9 cellular contexts compared by ENCODE assay signal in genomic region chr14:68806526-68807147, GRCh38. TPM values are rescaled to one million over a fixed set of nuclear protein-coding genes. Genes with fewer than 3 reads are reported as not detected.
DNase-seq lines count a peak whose midpoint lies in the region; ATAC-seq and TF ChIP-seq lines count a peak whose summit lies in the region.
"Had no signal": no experiment of that assay in that cellular context is flagged by ENCODE, and none has a peak within 500 bp of the region (broad histone marks: within the 10 kb centered on the region; RNA-seq: fewer than 3 reads in every experiment).

No MANE protein-coding gene starts in this region.

- H3K79me2 ChIP-seq in ACC112 (ENCODE audit: control insufficient read depth, insufficient read depth, low read length, unreplicated experiment): no peaks in the 10 kb centered on the region

- intact Hi-C loops in Caco-2 (cut with micrococcal nuclease; ENCODE audit: unreplicated experiment): no loop called here

- H3K36me3 Mint-ChIP-seq in IgD-negative memory B cell (peaks cover 4% of the 10 kb centered on the region), nephron progenitor cell (ENCODE audit: low read depth) (peaks cover 61% of the 10 kb centered on the region), progenitor cell of endocrine pancreas (ENCODE audit: insufficient read depth) (peaks cover 7% of the 10 kb centered on the region), Caco-2 (ENCODE audit: insufficient read depth, unreplicated experiment) (peaks cover 5% of the 10 kb centered on the region)

- H3K4me1 Mint-ChIP-seq in IgD-negative memory B cell (peaks cover 24 to 56% (median 49%) of the 10 kb centered on the region in 3 donors), nephron progenitor cell (peaks cover 50% of the 10 kb centered on the region), progenitor cell of endocrine pancreas (ENCODE audit: low read depth) (peaks cover 7% of the 10 kb centered on the region), Caco-2 (ENCODE audit: low read depth, unreplicated experiment) (peaks cover 7% of the 10 kb centered on the region)

- no peaks in the 10 kb centered on the region; the same call in 1 of the 2 replicates for H3K9me3 ChIP-seq in Caco-2

- peaks cover 4% of the 10 kb centered on the region; the same call in 1 of the 2 replicates for H3K36me3 ChIP-seq in ACC112 (ENCODE audit: insufficient read depth, low read length)
- no peaks in the 10 kb centered on the region for H3K36me3 ChIP-seq in Caco-2 (ENCODE audit: control insufficient read depth, insufficient read depth, low read length)

- H3K4me3 Mint-ChIP-seq in IgD-negative memory B cell (peak overlapping the region; percentile 52 to 92 (median 78)), nephron progenitor cell (no peak overlapping the region), progenitor cell of endocrine pancreas (ENCODE audit: low read depth) (no peak overlapping the region), Caco-2 (ENCODE audit: unreplicated experiment) (no peak overlapping the region)

- H3K27ac ChIP-seq in ACC112 (ENCODE audit: low read depth, low read length) (peak overlapping the region; percentile 41), coronary artery (peak overlapping the region; percentile 87 to 89)

- DNase-seq in coronary artery (ENCODE audit: low spot score): peak; percentile 69
- DNase-seq in nephron progenitor cell: no peak
- DNase-seq in progenitor cell of endocrine pancreas (ENCODE audit: low spot score, unreplicated experiment): no peak
- no peak for DNase-seq in Caco-2
- DNase-seq: amniotic stem cell had no signal

- no peak overlapping the region for H2AFZ ChIP-seq in ACC112 (ENCODE audit: low read length, unreplicated experiment)

- ATAC-seq in GM19395 (IDR thresholded peaks at IDR 0.05; ENCODE audit: unreplicated experiment) (no peak), HG02571 (IDR thresholded peaks at IDR 0.05; ENCODE audit: unreplicated experiment) (no peak)

- H3K27ac Mint-ChIP-seq in IgD-negative memory B cell (peak overlapping the region; percentile 84 to 98 (median 97)), nephron progenitor cell (peak overlapping the region; percentile 74), progenitor cell of endocrine pancreas (no peak overlapping the region), Caco-2 (ENCODE audit: unreplicated experiment) (no peak overlapping the region)

- no peak overlapping the region for H3K4me3 ChIP-seq in ACC112 (ENCODE audit: low read depth, low read length)
- H3K4me3 ChIP-seq in coronary artery: peak overlapping the region; percentile 23
- H3K4me3 ChIP-seq in Caco-2 (ENCODE audit: low read depth, low read length): no peak overlapping the region

- H3K4me1 ChIP-seq in ACC112 (ENCODE audit: control insufficient read depth, insufficient read depth, low read length, unreplicated experiment): peaks cover 16% of the 10 kb centered on the region
- H3K4me1 ChIP-seq in Caco-2: 0 out of 2 replicates have a peak, but pooled peaks cover 4% of the 10 kb centered on the region

- no TSS peak for BruUV-seq in Caco-2 (replicated peaks; lab: Mats Ljungman, UMichigan)

- H3K27me3 Mint-ChIP-seq in IgD-negative memory B cell (peaks cover 2% of the 10 kb centered on the region), nephron progenitor cell (ENCODE audit: low read depth, poor library complexity) (peaks cover 7% of the 10 kb centered on the region), progenitor cell of endocrine pancreas (no peaks in the 10 kb centered on the region), Caco-2 (ENCODE audit: insufficient read depth, unreplicated experiment) (no peaks in the 10 kb centered on the region)

- TF ChIP-seq CTCF in coronary artery (IDR thresholded peaks at IDR 0.05) (no peak), nephron progenitor cell (IDR thresholded peaks at IDR 0.05) (no peak), progenitor cell of endocrine pancreas (IDR thresholded peaks at IDR 0.05; ENCODE audit: unreplicated experiment) (no peak), Caco-2 (IDR thresholded peaks at IDR 0.05; ENCODE audit: insufficient read depth in 1 of 2, low read depth in 1 of 2, low read length in 1 of 2, severe bottlenecking in 1 of 2, unreplicated experiment in 1 of 2) (no peak)

- CTCF ChIA-PET in Caco-2 (lab: Charles Lee): no interaction called here

- H3K9me3 Mint-ChIP-seq in IgD-negative memory B cell: peaks cover 4 to 7% (median 4%) of the 10 kb centered on the region in 3 donors
- peaks cover 66% of the 10 kb centered on the region for H3K9me3 Mint-ChIP-seq in nephron progenitor cell
- peaks cover 14% of the 10 kb centered on the region for H3K9me3 Mint-ChIP-seq in progenitor cell of endocrine pancreas (ENCODE audit: low read depth)
- H3K9me3 Mint-ChIP-seq in Caco-2 (ENCODE audit: unreplicated experiment): peaks cover 7% of the 10 kb centered on the region

- H3K27me3 ChIP-seq in ACC112 (ENCODE audit: insufficient read depth, low read length): no peaks in the 10 kb centered on the region
- H3K27me3 ChIP-seq in Caco-2 (replicated peaks; ENCODE audit: control insufficient read depth, insufficient read depth, low read length): no peaks in the 10 kb centered on the region

- POLR2A ChIA-PET in Caco-2 (lab: Charles Lee): interaction anchor here (0.6 kb wide), 1 partner anchor 10 kb away, joined by 3 read pairs; no protein-coding TSS in a partner anchor

RNA-seq across cellular contexts. Expression of gene ZFP36L1, which starts 13.8 kb away (rescaled TPM):
- polyA plus RNA-seq in IgD-negative memory B cell: 275 TPM
- 325 and 368 TPM in 2 replicates for total RNA-seq in progenitor cell of endocrine pancreas
- 94.8 and 103 TPM in 2 replicates for total RNA-seq in Caco-2 (2022)

Comparison
In these comparisons a context has a peak if more than half of its experiments do, and no peak if none do; other contexts are left out.
1. H3K27ac Mint-ChIP-seq: peak in IgD-negative memory B cell (3 of 3) and nephron progenitor cell (single experiment); none in progenitor cell of endocrine pancreas (single experiment) and Caco-2 (single experiment).
2. H3K4me3 Mint-ChIP-seq: peak in IgD-negative memory B cell (4 of 4); none in nephron progenitor cell (single experiment), progenitor cell of endocrine pancreas (single experiment) and Caco-2 (single experiment).